In genomic region chr7:111255576-111255975, GRCh38 we compare ENCODE assay signal across 16 cellular contexts.
"Had no signal": no experiment of that assay in that cellular context is flagged by ENCODE, and none has a peak within 500 bp of the region (broad histone marks: within the 10 kb centered on the region; RNA-seq: fewer than 3 reads in every experiment).

No MANE protein-coding gene starts in this region.

- H3K9me3 ChIP-seq: thyroid gland, uterus had no signal

- H2AFZ ChIP-seq: parathyroid adenoma had no signal

- H3K4me3 ChIP-seq: cardiac muscle cell, lower lobe of right lung, thyroid gland, uterus had no signal

- H3K36me3 ChIP-seq: cardiac muscle cell, lower lobe of right lung, thyroid gland, uterus had no signal

- DNase-seq: activated CD4-positive, alpha-beta T cell treated with anti-CD3 and anti-CD28 coated beads, Interleukin-2, amount 50 U/mL, for 48 hours; activated gamma-delta T cell; activated naive CD8-positive, alpha-beta T cell treated with anti-CD3 and anti-CD28 coated beads for 36 hours; activated T-cell treated with anti-CD3 and anti-CD28 coated beads, Interleukin-2, amount 50 U/mL, for 4 hours; anterior cingulate cortex; lower lobe of right lung; midbrain; naive B cell; retina; stimulated activated CD4-positive, alpha-beta T cell treated with anti-CD3 and anti-CD28 coated beads, Interleukin-15, amount 100 ng/mL, for 24 hours; stimulated activated CD4-positive, alpha-beta T cell treated with anti-CD3 and anti-CD28 coated beads, Interleukin-4, amount 100 ng/mL, for 4 hours; T-helper 17 cell; thyroid gland; uterus had no signal

- H3K79me2 ChIP-seq: parathyroid adenoma had no signal

- H3K4me1 ChIP-seq: lower lobe of right lung, thyroid gland, uterus had no signal

- H3K27ac ChIP-seq: cardiac muscle cell, lower lobe of right lung, parathyroid adenoma, thyroid gland, uterus had no signal
